Comparison of ENCODE assay signal across 26 cellular contexts in the genomic region with DNA sequence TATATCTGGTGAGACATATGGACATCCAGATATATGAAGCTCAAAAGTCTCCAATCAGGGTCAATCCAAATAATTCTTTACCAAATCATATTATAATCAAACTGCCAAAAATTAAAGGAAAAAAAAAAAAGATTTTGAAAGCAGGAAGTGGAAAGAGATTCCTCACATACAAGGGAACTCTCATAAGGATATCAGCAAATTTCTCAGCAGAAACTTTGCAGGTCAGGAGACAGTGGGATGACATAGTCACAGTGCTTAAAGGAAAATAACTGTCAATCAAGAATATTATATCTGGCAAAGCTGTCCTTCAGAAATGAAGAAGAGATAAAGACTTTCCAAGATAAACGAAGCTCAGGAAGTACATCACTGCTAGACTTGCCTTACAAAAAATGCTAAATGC.
"Had no signal": no experiment of that assay in that cellular context is flagged by ENCODE, and none has a peak within 500 bp of the region (broad histone marks: within the 10 kb centered on the region; RNA-seq: fewer than 3 reads in every experiment).

No MANE protein-coding gene starts in this region.

- H3K27me3 ChIP-seq: colonic mucosa, dorsolateral prefrontal cortex, esophagus muscularis mucosa, gastrocnemius medialis, gastroesophageal sphincter, heart left ventricle, heart right ventricle, hepatocyte had no signal

- DNase-seq: colonic mucosa; cortex of kidney; dermis blood vessel endothelial cell; dorsolateral prefrontal cortex; effector CD4-positive, alpha-beta T cell; effector CD8-positive, alpha-beta T cell; effector memory CD4-positive, alpha-beta T cell; effector memory CD8-positive, alpha-beta T cell; endodermal cell; esophagus squamous epithelium; foreskin fibroblast; foreskin keratinocyte; foreskin melanocyte; gastrocnemius medialis; glutamatergic neuron; head of caudate nucleus; heart left ventricle; heart right ventricle had no signal

- H3K4me3 ChIP-seq: colonic mucosa, coronary artery, dorsolateral prefrontal cortex, esophagus muscularis mucosa, esophagus squamous epithelium, gastrocnemius medialis, gastroesophageal sphincter, heart left ventricle, heart right ventricle, hepatocyte had no signal

- H3K79me2 ChIP-seq: hepatocyte had no signal

- H2AFZ ChIP-seq: hepatocyte had no signal

- H3K27ac ChIP-seq: colonic mucosa, coronary artery, dorsolateral prefrontal cortex, epithelial cell of prostate, esophagus muscularis mucosa, esophagus squamous epithelium, foreskin keratinocyte, gastrocnemius medialis, gastroesophageal sphincter, heart left ventricle, heart right ventricle, hepatocyte had no signal

- H3K4me1 ChIP-seq: colonic mucosa, esophagus muscularis mucosa, esophagus squamous epithelium, foreskin keratinocyte, gastrocnemius medialis, gastroesophageal sphincter, heart left ventricle, heart right ventricle had no signal

- H3K36me3 ChIP-seq: colonic mucosa, esophagus muscularis mucosa, esophagus squamous epithelium, gastrocnemius medialis, gastroesophageal sphincter, heart left ventricle, heart right ventricle had no signal

- H3K4me2 ChIP-seq: hepatocyte had no signal

- FAIRE-seq: colon, endothelial cell of umbilical vein had no signal

- ATAC-seq: effector memory CD8-positive, alpha-beta T cell; esophagus mucosa; foreskin keratinocyte; gastrocnemius medialis; gastroesophageal sphincter; heart left ventricle; heart right ventricle had no signal

- H3K9me3 ChIP-seq: colonic mucosa, gastrocnemius medialis had no signal
